31 cellular contexts compared by ENCODE assay signal in the genomic region with DNA sequence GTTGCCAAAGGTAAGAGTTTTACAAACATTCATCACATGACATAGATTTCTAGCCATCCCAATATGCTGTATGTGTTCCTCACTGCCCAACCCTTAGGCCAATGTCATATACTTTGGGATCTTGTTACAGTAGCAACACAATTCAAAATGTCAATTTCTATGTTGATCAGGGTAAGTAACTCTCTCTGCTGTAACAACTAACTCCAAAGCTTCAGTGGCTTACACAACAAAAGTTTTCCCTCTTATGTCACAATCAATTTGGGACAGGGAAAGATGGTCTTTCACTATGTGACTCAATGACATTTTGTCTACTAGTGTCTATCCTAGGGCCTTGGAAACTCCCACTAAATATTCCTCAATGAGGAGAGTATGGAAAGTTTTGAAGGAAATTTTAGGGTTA.
"Had no signal": no experiment of that assay in that cellular context is flagged by ENCODE, and none has a peak within 500 bp of the region (broad histone marks: within the 10 kb centered on the region; RNA-seq: fewer than 3 reads in every experiment).

No MANE protein-coding gene starts in this region.

- H3K4me1 ChIP-seq: neural progenitor cell, parathyroid adenoma, psoas muscle, spleen, thyroid gland, tibial nerve, upper lobe of left lung, vagina had no signal

- H3K36me3 ChIP-seq: neural progenitor cell, ovary, spleen, thoracic aorta, thyroid gland, tibial nerve, upper lobe of left lung, vagina had no signal

- ATAC-seq: natural killer cell; psoas muscle; right cardiac atrium; sciatic nerve; stimulated activated memory B cell treated with anti-CD40 and anti-IgM and Interleukin-4, amounts not matched to agents 10 μg/mL and 1 μg/mL and 100 μg/mL, for 72 hours; stimulated activated naive CD8-positive, alpha-beta T cell treated with anti-CD3 and anti-CD28 coated beads, Interleukin-15, amount 100 ng/mL, for 72 hours; stimulated activated naive CD8-positive, alpha-beta T cell treated with anti-CD3 and anti-CD28 coated beads, Interleukin-15, Interleukin-2, amounts not matched to agents 100 U/mL and 50 U/mL, for 24 hours had no signal

- H3K36me3 Mint-ChIP-seq: natural killer cell, neural progenitor cell had no signal

- H3K27ac Mint-ChIP-seq: natural killer cell; nephron; neural progenitor cell; progenitor cell of endocrine pancreas; stimulated activated memory B cell treated with anti-CD40 and anti-IgM and Interleukin-4, amounts not matched to agents 10 μg/mL and 1 μg/mL and 100 μg/mL, for 72 hours had no signal

- H3K27ac ChIP-seq: neural progenitor cell, ovary, parathyroid adenoma, psoas muscle, skin epidermis, spleen, thoracic aorta, thyroid gland, tibial nerve, upper lobe of left lung, vagina had no signal

- H3K9me3 ChIP-seq: ovary, psoas muscle, thoracic aorta, thyroid gland, tibial nerve, upper lobe of left lung, vagina had no signal

- H3K4me1 Mint-ChIP-seq: nephron; neural progenitor cell; stimulated activated memory B cell treated with anti-CD40 and anti-IgM and Interleukin-4, amounts not matched to agents 10 μg/mL and 1 μg/mL and 100 μg/mL, for 72 hours; stimulated activated naive CD8-positive, alpha-beta T cell treated with anti-CD3 and anti-CD28 coated beads, Interleukin-15, amount 100 ng/mL, for 72 hours had no signal

- FAIRE-seq: urothelium cell line had no signal

- H3K27me3 Mint-ChIP-seq: progenitor cell of endocrine pancreas; stimulated activated memory B cell treated with anti-CD40 and anti-IgM and Interleukin-4, amounts not matched to agents 10 μg/mL and 1 μg/mL and 100 μg/mL, for 72 hours; stimulated activated naive CD8-positive, alpha-beta T cell treated with anti-CD3 and anti-CD28 coated beads, Interleukin-15, amount 100 ng/mL, for 72 hours had no signal

- H3K4me3 ChIP-seq: neural progenitor cell, ovary, psoas muscle, skin epidermis, smooth muscle cell, spleen, thoracic aorta, thyroid gland, tibial nerve, upper lobe of left lung, vagina had no signal

- DNase-seq: natural killer cell; occipital lobe; ovary; posterior cingulate gyrus; psoas muscle; right cardiac atrium; spleen; stimulated activated CD4-positive, alpha-beta T cell treated with anti-CD3 and anti-CD28 coated beads, Interleukin-12 subunit alpha, Interleukin-12 subunit beta, amount 100 ng/mL, for 4 hours; stimulated activated CD4-positive, alpha-beta T cell treated with anti-CD3 and anti-CD28 coated beads, Interleukin-1b, Interleukin-23, amount 100 ng/mL, for 48 hours; stimulated activated CD4-positive, alpha-beta T cell treated with anti-CD3 and anti-CD28 coated beads, Interleukin-4, amount 100 ng/mL, for 1 hour; stimulated activated CD4-positive, alpha-beta T cell treated with anti-CD3 and anti-CD28 coated beads, Interleukin-4, amount 100 ng/mL, for 4 hours; stimulated activated CD8-positive, alpha-beta memory T cell treated with anti-CD3 and anti-CD28 coated beads, Interleukin-4, amount 100 ng/mL, for 48 hours; stimulated activated naive CD4-positive, alpha-beta T cell; stimulated activated naive CD8-positive, alpha-beta T cell treated with anti-CD3 and anti-CD28 coated beads, Interleukin-15, amount 100 ng/mL, for 72 hours; stimulated activated naive CD8-positive, alpha-beta T cell treated with anti-CD3 and anti-CD28 coated beads, Interleukin-15, Interleukin-2, amounts not matched to agents 100 U/mL and 50 U/mL, for 24 hours; substantia nigra; thyroid gland; trophoblast cell; upper lobe of left lung had no signal

- H3K27me3 ChIP-seq: neural progenitor cell, ovary, spleen, thyroid gland, tibial nerve, upper lobe of left lung, vagina had no signal

- H3K4me3 Mint-ChIP-seq: natural killer cell; nephron; neural progenitor cell; stimulated activated memory B cell treated with anti-CD40 and anti-IgM and Interleukin-4, amounts not matched to agents 10 μg/mL and 1 μg/mL and 100 μg/mL, for 72 hours; stimulated activated naive CD8-positive, alpha-beta T cell treated with anti-CD3 and anti-CD28 coated beads, Interleukin-15, amount 100 ng/mL, for 72 hours had no signal
